Comparison of ENCODE assay signal across 4 cellular contexts in the genomic region with DNA sequence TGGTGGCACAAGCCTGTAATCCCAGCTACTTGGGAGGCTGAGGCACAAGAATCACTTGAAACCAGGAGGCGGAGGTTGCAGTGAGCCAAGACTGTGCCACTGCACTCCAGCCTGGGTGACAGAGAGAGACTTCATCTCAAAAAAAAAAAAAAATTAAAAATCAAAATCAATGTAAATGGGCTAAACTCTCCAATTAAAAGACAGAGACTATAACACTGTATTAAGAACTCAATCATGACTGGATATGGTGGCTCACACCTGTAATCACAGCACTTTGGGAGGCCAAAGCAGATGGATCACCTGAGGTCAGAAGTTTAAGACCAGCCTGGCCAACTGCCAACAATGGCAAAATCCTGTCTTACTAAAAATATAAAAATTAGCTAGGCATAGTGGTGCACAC.
DNase-seq lines count a peak whose midpoint lies in the region; ATAC-seq, FAIRE-seq and TF ChIP-seq lines count a peak whose summit lies in the region.
"Not testable (repeated sequence)": the region's sequence is repeated elsewhere in the genome, so short reads cannot be mapped to it uniquely, and the experiment has no call there.

No MANE protein-coding gene starts in this region.

- not testable (repeated sequence) for H4K20me1 ChIP-seq in K562 (replicated peaks; ENCODE audit: control insufficient read depth, insufficient read depth, low read length)

- in situ Hi-C loops in K562 (cut with MboI), result not testable (repeated sequence)

- not testable (repeated sequence) for ATAC-seq in K562

- CTCF ChIA-PET in K562 (lab: Yijun Ruan, JAX; ENCODE audit: low intra/inter-chr PET ratio), result not testable (repeated sequence)

- H3K36me3 ChIP-seq in K562 (ENCODE audit: control insufficient read depth, insufficient read depth, low read length), result peaks cover 25% of the 10 kb centered on the region
- H3K36me3 ChIP-seq in esophagus muscularis mucosa, result not testable (repeated sequence)

- not testable (repeated sequence) for BruUV-seq in K562 (replicated peaks; lab: Mats Ljungman, UMichigan)

- H3K4me3 ChIP-seq in K562, esophagus muscularis mucosa: not testable (repeated sequence)

- 100% methylated on average over 1 of the region's 1 CpG for WGBS in K562 (ENCODE audit: insufficient coverage, low coverage, missing lambda C conversion rate)
- WGBS in esophagus muscularis mucosa, result 94% methylated on average over 1 of the region's 1 CpG

- not testable (repeated sequence) for TF ChIP-seq RAD21 in K562 (CRISPR knock-in tag; conservative IDR thresholded peaks at IDR 0.05 in 1 of 2, IDR thresholded peaks at IDR 0.05 in 1 of 2)

- H3K27me3 Mint-ChIP-seq in osteocyte (ENCODE audit: unreplicated experiment), result not testable (repeated sequence)

- not testable (repeated sequence) for H3K4me2 ChIP-seq in K562 (ENCODE audit: insufficient read depth, low read length)

- intact Hi-C loops in K562 (cut with micrococcal nuclease); esophagus muscularis mucosa (cut with DNase I): not testable (repeated sequence)

- not testable (repeated sequence) for H3K9ac ChIP-seq in K562 (ENCODE audit: insufficient read depth in 1 of 2, low read depth in 2 of 2, low read length in 2 of 2)

- H3K27ac ChIP-seq in K562 (ENCODE audit: extremely low read depth, low read depth, low read length); esophagus muscularis mucosa (replicated peaks in 1 of 4): not testable (repeated sequence)

- FAIRE-seq in K562 (lab: Jason Lieb, UNC), result not testable (repeated sequence)

- not testable (repeated sequence) for DNase-seq in K562 (ENCODE audit: extremely low read depth in 1 of 4, low spot score in 3 of 4)
- DNase-seq in esophagus muscularis mucosa (ENCODE audit: extremely low spot score) (peak; percentile 31), mesenteric fat pad (ENCODE audit: low spot score) (peak; percentile 24), osteocyte (ENCODE audit: extremely low spot score, unreplicated experiment) (peak; percentile 10)

- POLR2A ChIA-PET in K562 (lab: Yijun Ruan, JAX), result not testable (repeated sequence)

- H3K9me3 ChIP-seq in K562 (replicated peaks; ENCODE audit: control insufficient read depth, insufficient read depth, low read depth, low read length), result not testable (repeated sequence)
- peaks cover 0 to 32% (median 27%) of the 10 kb centered on the region in 4 donors for H3K9me3 ChIP-seq in esophagus muscularis mucosa

- not testable (repeated sequence) for TF ChIP-seq POLR2A in K562 (conservative IDR thresholded peaks at IDR 0.05); esophagus muscularis mucosa (IDR thresholded peaks at IDR 0.05; ENCODE audit: low read depth)

- H3K4me1 ChIP-seq in K562 (replicated peaks in 1 of 2; ENCODE audit: control insufficient read depth in 2 of 2, insufficient read depth in 2 of 2, low read length in 2 of 2); esophagus muscularis mucosa: not testable (repeated sequence)

- not testable (repeated sequence) for H3K4me3 Mint-ChIP-seq in osteocyte (ENCODE audit: unreplicated experiment)

- not testable (repeated sequence) for H3K79me2 ChIP-seq in K562 (ENCODE audit: control insufficient read depth, insufficient read depth, low read length)

- H3K9me3 Mint-ChIP-seq in osteocyte (ENCODE audit: unreplicated experiment), result peaks cover 16% of the 10 kb centered on the region

- H3K9me1 ChIP-seq in K562 (ENCODE audit: control insufficient read depth, insufficient read depth, low read length), result not testable (repeated sequence)

- not testable (repeated sequence) for H3K27me3 ChIP-seq in K562 (ENCODE audit: control insufficient read depth in 2 of 2, insufficient read depth in 2 of 2, low read length in 2 of 2); esophagus muscularis mucosa

- peaks cover 19% of the 10 kb centered on the region for H3K4me1 Mint-ChIP-seq in osteocyte (ENCODE audit: unreplicated experiment)

- not testable (repeated sequence) for TF ChIP-seq CTCF in K562 (IDR thresholded peaks at IDR 0.05 in 2 of 3, conservative IDR thresholded peaks at IDR 0.05 in 1 of 3; ENCODE audit: insufficient read depth in 2 of 3, low read depth in 1 of 3, low read length in 3 of 3); esophagus muscularis mucosa (IDR thresholded peaks at IDR 0.05); osteocyte (IDR thresholded peaks at IDR 0.05)

- not testable (repeated sequence) for H2AFZ ChIP-seq in K562 (ENCODE audit: low read depth, low read length)

- H3K36me3 Mint-ChIP-seq in osteocyte (ENCODE audit: unreplicated experiment), result not testable (repeated sequence)

- not testable (repeated sequence) for H3K27ac Mint-ChIP-seq in osteocyte (ENCODE audit: unreplicated experiment)

- not testable (repeated sequence) for TF ChIP-seq EP300 in K562 (IDR thresholded peaks at IDR 0.05; ENCODE audit: low read length); esophagus muscularis mucosa (IDR thresholded peaks at IDR 0.05)

TF ChIP-seq in K562, 482 proteins besides CTCF, POLR2A, EP300 and RAD21:
- peak; percentile 95 for TF ChIP-seq ZNF507 (tag; conservative IDR thresholded peaks at IDR 0.05)
